8 cellular contexts compared by ENCODE assay signal in genomic region chr7:87151701-87152111, GRCh38. TPM values are rescaled to one million over a fixed set of nuclear protein-coding genes. Genes with fewer than 3 reads are reported as not detected.
DNase-seq lines count a peak whose midpoint lies in the region; ATAC-seq and TF ChIP-seq lines count a peak whose summit lies in the region.

No MANE protein-coding gene starts in this region.

- H3K9me3 ChIP-seq in BLaER1, result no peaks in the 10 kb centered on the region
- H3K9me3 ChIP-seq in adipocyte (ENCODE audit: control insufficient read depth, low read length), result no peaks in the 10 kb centered on the region
- H3K9me3 ChIP-seq in liver (ENCODE audit: control insufficient read depth in 4 of 4, low read length in 3 of 4), result no peaks in the 10 kb centered on the region

- peaks cover 36% of the 10 kb centered on the region for H4K20me1 ChIP-seq in BLaER1

- H3K4me1 ChIP-seq in BLaER1, result peaks cover 43% of the 10 kb centered on the region
- H3K4me1 ChIP-seq in adipocyte (ENCODE audit: control insufficient read depth, insufficient read depth, low read length), result peaks cover 36% of the 10 kb centered on the region
- H3K4me1 ChIP-seq in liver (ENCODE audit: control insufficient read depth in 4 of 4, insufficient read depth in 4 of 4, low read length in 3 of 4), result peaks cover 3 to 39% (median 26%) of the 10 kb centered on the region in 4 donors

- peak overlapping the region; percentile 99 for H3K27ac Mint-ChIP-seq in type B pancreatic cell

- 5% methylated on average over 13 of the region's 13 CpGs for WGBS in liver

- peak; percentile 32 for ATAC-seq in GM19351 (IDR thresholded peaks at IDR 0.05; ENCODE audit: unreplicated experiment)
- ATAC-seq in HG03442 (IDR thresholded peaks at IDR 0.05; ENCODE audit: unreplicated experiment), result peak; percentile 31

- TF ChIP-seq CTCF in liver (IDR thresholded peaks at IDR 0.05; ENCODE audit: low read depth, low read length, missing input control), result no peak
- TF ChIP-seq CTCF in type B pancreatic cell (conservative IDR thresholded peaks at IDR 0.05), result no peak

- H3K27me3 ChIP-seq in BLaER1 (no peaks in the 10 kb centered on the region), adipocyte (replicated peaks; ENCODE audit: control insufficient read depth, insufficient read depth, low read length) (no peaks in the 10 kb centered on the region), liver (ENCODE audit: control insufficient read depth in 4 of 4, insufficient read depth in 4 of 4, low read length in 3 of 4) (no peaks in the 10 kb centered on the region)

- H3K27ac ChIP-seq in BLaER1 (peak overlapping the region; percentile 98), liver (ENCODE audit: low read depth in 1 of 2, low read length in 2 of 2) (peak overlapping the region; percentile 95 to 96)

- no peaks in the 10 kb centered on the region for H3K27me3 Mint-ChIP-seq in type B pancreatic cell

- H3K36me3 Mint-ChIP-seq in type B pancreatic cell, result peaks cover 10% of the 10 kb centered on the region

- peak overlapping the region; percentile 77 for H3K4me2 ChIP-seq in BLaER1

- H3K4me1 Mint-ChIP-seq in type B pancreatic cell (ENCODE audit: unreplicated experiment), result peaks cover 25% of the 10 kb centered on the region

- DNase-seq in adipocyte (ENCODE audit: low read depth), result no peak
- no peak for DNase-seq in type B pancreatic cell (ENCODE audit: extremely low spot score, unreplicated experiment)
- no peak for DNase-seq in NCI-H1092 treated with DMSO at 0.1 percent for 48 hours (lab: John Stamatoyannopoulos, UW)
- DNase-seq in stimulated activated naive CD4-positive, alpha-beta T cell (lab: John Stamatoyannopoulos, UW), result no peak

- no peaks in the 10 kb centered on the region for H3K9me3 Mint-ChIP-seq in type B pancreatic cell

- peak overlapping the region; percentile 95 for H3K4me3 Mint-ChIP-seq in type B pancreatic cell

- H3K4me3 ChIP-seq in BLaER1 (peak overlapping the region; percentile 94), adipocyte (ENCODE audit: low read length) (peak overlapping the region; percentile 84), liver (ENCODE audit: low read depth in 1 of 3, low read length in 3 of 3) (peak overlapping the region; percentile 84 to 98 (median 86))

- no peak for TF ChIP-seq RAD21 in liver (IDR thresholded peaks at IDR 0.05)

- peak overlapping the region; percentile 98 for H3K9ac ChIP-seq in BLaER1
- H3K9ac ChIP-seq in adipocyte (ENCODE audit: low read length), result peak overlapping the region; percentile 98
- peak overlapping the region; percentile 66 to 92 for H3K9ac ChIP-seq in liver (ENCODE audit: low read depth in 1 of 2, low read length in 2 of 2)

- H3K36me3 ChIP-seq in BLaER1 (no peaks in the 10 kb centered on the region), adipocyte (ENCODE audit: control insufficient read depth, insufficient read depth, low read length, severe bottlenecking) (no peaks in the 10 kb centered on the region), liver (ENCODE audit: control insufficient read depth in 4 of 4, insufficient read depth in 3 of 4, low read depth in 1 of 4, low read length in 3 of 4) (no peaks in the 10 kb centered on the region)

TF ChIP-seq in liver, 16 proteins besides CTCF, POLR2A, EP300 and RAD21:
- TF ChIP-seq FOXA2 (IDR thresholded peaks at IDR 0.05) (no peak), MAX (IDR thresholded peaks at IDR 0.05) (no peak), FOXA1 (IDR thresholded peaks at IDR 0.05) (no peak), ATF3 (IDR thresholded peaks at IDR 0.05) (no peak), NR2F2 (IDR thresholded peaks at IDR 0.05) (no peak), SP1 (IDR thresholded peaks at IDR 0.05) (no peak), TAF1 (conservative IDR thresholded peaks at IDR 0.05) (no peak), REST (IDR thresholded peaks at IDR 0.05) (no peak), ZBTB33 (IDR thresholded peaks at IDR 0.05) (no peak), EGR1 (IDR thresholded peaks at IDR 0.05; ENCODE audit: low read depth in 2 of 2) (no peak), YY1 (IDR thresholded peaks at IDR 0.05) (no peak), HNF4A (conservative IDR thresholded peaks at IDR 0.05) (no peak), JUND (IDR thresholded peaks at IDR 0.05) (no peak), HNF4G (IDR thresholded peaks at IDR 0.05) (no peak), GABPA (IDR thresholded peaks at IDR 0.05 in 1 of 2, conservative IDR thresholded peaks at IDR 0.05 in 1 of 2) (no peak), RXRA (IDR thresholded peaks at IDR 0.05) (no peak)

RNA-seq across cellular contexts. Expression of gene DMTF1, which starts 0.5 kb away (rescaled TPM):
- total RNA-seq in liver (10 to 100 TPM; 35.3 to 54.6 TPM), type B pancreatic cell (ENCODE audit: low replicate concordance) (67.7 and 103 TPM in 2 replicates)
- 10 to 100 TPM in 1 of 2 donors, 1 to 10 TPM in 1; 6.5 to 16.6 TPM for polyA plus RNA-seq in liver
